10 cellular contexts compared by ENCODE assay signal in genomic region chr15:65818927-65819562, GRCh38. TPM values are rescaled to one million over a fixed set of nuclear protein-coding genes. Genes with fewer than 3 reads are reported as not detected.
DNase-seq lines count a peak whose midpoint lies in the region; ATAC-seq and TF ChIP-seq lines count a peak whose summit lies in the region.
"Had no signal": no experiment of that assay in that cellular context is flagged by ENCODE, and none has a peak within 500 bp of the region (broad histone marks: within the 10 kb centered on the region; RNA-seq: fewer than 3 reads in every experiment).

No MANE protein-coding gene starts in this region.

- POLR2A ChIA-PET in activated CD4-positive, alpha-beta memory T cell treated with anti-CD3 and anti-CD28 coated beads for 36 hours (lab: Charles Lee), result interaction anchor here (0.8 to 3.4 kb wide), 6 partner anchors 10 to 58 kb away, joined by 3 to 44 read pairs (median 6); partner anchors contain the start of gene DENND4A
- POLR2A ChIA-PET in RWPE1 (lab: Yijun Ruan, JAX; ENCODE audit: low non-redundant PET), result no interaction called here

- H3K27ac ChIP-seq in skeletal muscle tissue (ENCODE audit: low read depth, low read length) (peak overlapping the region; percentile 31), RWPE1 (no peak overlapping the region), adrenal gland (no peak overlapping the region)
- H3K27ac ChIP-seq: C4-2B, VCaP had no signal

- TF ChIP-seq POLR2A in adrenal gland (IDR thresholded peaks at IDR 0.05), result no peak

- intact Hi-C loops in activated CD4-positive, alpha-beta memory T cell treated with anti-CD3 and anti-CD28 coated beads for 36 hours (cut with micrococcal nuclease), result loop anchor here (1.0 to 2.0 kb wide), 6 partner anchors 9 to 68 kb away; partner anchors contain the start of gene DENND4A
- intact Hi-C loops in adrenal gland (cut with DNase I), result no loop called here

- TF ChIP-seq CTCF in RWPE1 (conservative IDR thresholded peaks at IDR 0.05; ENCODE audit: low read depth) (no peak), adrenal gland (IDR thresholded peaks at IDR 0.05) (no peak)

- H3K9ac ChIP-seq in skeletal muscle tissue (ENCODE audit: low read depth in 1 of 3, low read length in 3 of 3), result no peak overlapping the region

- H3K4me3 ChIP-seq in skeletal muscle tissue (ENCODE audit: low read length in 3 of 3) (no peak overlapping the region), adrenal gland (no peak overlapping the region)

- CTCF ChIA-PET in activated naive CD4-positive, alpha-beta T cell treated with anti-CD3 and anti-CD28 coated beads, Interleukin-2, amount 10 ng/mL, durations not matched to agents 7 days and 5 days (lab: Charles Lee), result interaction anchor here (0.6 to 2.0 kb wide), 6 partner anchors 10 to 37 kb away, joined by 3 to 9 read pairs (median 6); partner anchors contain the start of gene DENND4A
- CTCF ChIA-PET in activated CD4-positive, alpha-beta memory T cell treated with anti-CD3 and anti-CD28 coated beads for 36 hours (lab: Charles Lee), result interaction anchor here (0.7 to 2.2 kb wide), 10 partner anchors 10 to 180 kb away, joined by 3 to 10 read pairs (median 4); no protein-coding TSS in a partner anchor
- CTCF ChIA-PET in RWPE1 (lab: Yijun Ruan, JAX), result interaction anchor here (0.7 kb wide), 2 partner anchors 70 to 303 kb away, joined by 3 to 4 read pairs; no protein-coding TSS in a partner anchor

- H3K36me3 ChIP-seq in skeletal muscle tissue (ENCODE audit: control insufficient read depth in 3 of 3, insufficient read depth in 3 of 3, low read length in 3 of 3) (no peaks in the 10 kb centered on the region), adrenal gland (replicated peaks in 1 of 2) (no peaks in the 10 kb centered on the region)

- no peaks in the 10 kb centered on the region for H3K9me3 ChIP-seq in skeletal muscle tissue (ENCODE audit: control insufficient read depth in 3 of 3, low read length in 3 of 3)
- no peaks in the 10 kb centered on the region for H3K9me3 ChIP-seq in adrenal gland (replicated peaks in 1 of 3)

- H3K27me3 ChIP-seq in skeletal muscle tissue (ENCODE audit: control insufficient read depth in 3 of 3, insufficient read depth in 3 of 3, low read length in 3 of 3) (no peaks in the 10 kb centered on the region), adrenal gland (no peaks in the 10 kb centered on the region)

- H3K4me1 Mint-ChIP-seq in activated naive CD4-positive, alpha-beta T cell treated with anti-CD3 and anti-CD28 coated beads, Interleukin-2, amount 10 ng/mL, durations not matched to agents 7 days and 5 days, result peaks cover 55% of the 10 kb centered on the region
- peaks cover 50% of the 10 kb centered on the region for H3K4me1 Mint-ChIP-seq in activated CD4-positive, alpha-beta memory T cell treated with anti-CD3 and anti-CD28 coated beads for 36 hours (ENCODE audit: low read depth)

- ATAC-seq in HG03196 (IDR thresholded peaks at IDR 0.05; ENCODE audit: unreplicated experiment), result peak; percentile 68

- peaks cover 0 to 4% (median 2%) of the 10 kb centered on the region in 3 donors for H3K4me1 ChIP-seq in skeletal muscle tissue (ENCODE audit: control insufficient read depth in 3 of 3, insufficient read depth in 3 of 3, low read length in 3 of 3)
- H3K4me1 ChIP-seq in adrenal gland (replicated peaks in 1 of 2), result peaks cover 0 to 15% of the 10 kb centered on the region in 2 donors

- peaks cover 8% of the 10 kb centered on the region for H3K36me3 Mint-ChIP-seq in activated naive CD4-positive, alpha-beta T cell treated with anti-CD3 and anti-CD28 coated beads, Interleukin-2, amount 10 ng/mL, durations not matched to agents 7 days and 5 days
- no peaks in the 10 kb centered on the region for H3K36me3 Mint-ChIP-seq in activated CD4-positive, alpha-beta memory T cell treated with anti-CD3 and anti-CD28 coated beads for 36 hours

- peak overlapping the region; percentile 92 for H3K27ac Mint-ChIP-seq in activated naive CD4-positive, alpha-beta T cell treated with anti-CD3 and anti-CD28 coated beads, Interleukin-2, amount 10 ng/mL, durations not matched to agents 7 days and 5 days
- peak overlapping the region; percentile 66 for H3K27ac Mint-ChIP-seq in activated CD4-positive, alpha-beta memory T cell treated with anti-CD3 and anti-CD28 coated beads for 36 hours

- peaks cover 3% of the 10 kb centered on the region for H3K27me3 Mint-ChIP-seq in activated naive CD4-positive, alpha-beta T cell treated with anti-CD3 and anti-CD28 coated beads, Interleukin-2, amount 10 ng/mL, durations not matched to agents 7 days and 5 days
- H3K27me3 Mint-ChIP-seq in activated CD4-positive, alpha-beta memory T cell treated with anti-CD3 and anti-CD28 coated beads for 36 hours, result no peaks in the 10 kb centered on the region

- H3K4me3 Mint-ChIP-seq in activated naive CD4-positive, alpha-beta T cell treated with anti-CD3 and anti-CD28 coated beads, Interleukin-2, amount 10 ng/mL, durations not matched to agents 7 days and 5 days, result peak overlapping the region; percentile 42
- H3K4me3 Mint-ChIP-seq in activated CD4-positive, alpha-beta memory T cell treated with anti-CD3 and anti-CD28 coated beads for 36 hours, result peak overlapping the region; percentile 36

- no peaks in the 10 kb centered on the region for H3K9me3 Mint-ChIP-seq in activated naive CD4-positive, alpha-beta T cell treated with anti-CD3 and anti-CD28 coated beads, Interleukin-2, amount 10 ng/mL, durations not matched to agents 7 days and 5 days
- no peaks in the 10 kb centered on the region for H3K9me3 Mint-ChIP-seq in activated CD4-positive, alpha-beta memory T cell treated with anti-CD3 and anti-CD28 coated beads for 36 hours

- DNase-seq in activated naive CD4-positive, alpha-beta T cell treated with anti-CD3 and anti-CD28 coated beads, Interleukin-2, amount 10 ng/mL, durations not matched to agents 7 days and 5 days, result no peak
- no peak for DNase-seq in activated naive CD4-positive, alpha-beta T cell treated with anti-CD3 and anti-CD28 coated beads, Interleukin-2, amount 50 U/mL, for 16 hours
- no peak for DNase-seq in activated CD4-positive, alpha-beta memory T cell treated with anti-CD3 and anti-CD28 coated beads for 36 hours
- no peak for DNase-seq in RWPE1 (ENCODE audit: low spot score)
- DNase-seq in adrenal gland, result no peak
- DNase-seq in D341Med (ENCODE audit: low spot score), result no peak

- 61 to 69% (median 62%) methylated on average over 4 of the region's 4 CpGs for WGBS in adrenal gland, 4 donors

RNA-seq across cellular contexts. Expression of gene DENND4A, which starts 27.0 kb away (rescaled TPM):
- 10 to 100 TPM; 39.9 to 41.3 TPM for total RNA-seq in activated CD4-positive, alpha-beta memory T cell treated with anti-CD3 and anti-CD28 coated beads for 36 hours
- total RNA-seq in skeletal muscle tissue (30.8 TPM), adrenal gland (10 to 100 TPM; 27.8 to 51.8 (median 44.9) TPM)
- 10 to 100 TPM; 12.9 to 25.9 (median 13.4) TPM for polyA plus RNA-seq in adrenal gland

RNA-seq across cellular contexts. Expression of gene RAB11A, which starts 50.2 kb away (rescaled TPM):
- 100 to 1,000 TPM; 171 to 181 TPM for total RNA-seq in activated CD4-positive, alpha-beta memory T cell treated with anti-CD3 and anti-CD28 coated beads for 36 hours
- 50.1 TPM for total RNA-seq in skeletal muscle tissue
- 100 to 1,000 TPM; 219 to 437 (median 356) TPM for total RNA-seq in adrenal gland
- 100 to 1,000 TPM in 2 of 3 donors, 10 to 100 TPM in 1; 45.7 to 705 (median 167) TPM for polyA plus RNA-seq in adrenal gland
